ENCODE assay signal across 8 cellular contexts in the genomic region with DNA sequence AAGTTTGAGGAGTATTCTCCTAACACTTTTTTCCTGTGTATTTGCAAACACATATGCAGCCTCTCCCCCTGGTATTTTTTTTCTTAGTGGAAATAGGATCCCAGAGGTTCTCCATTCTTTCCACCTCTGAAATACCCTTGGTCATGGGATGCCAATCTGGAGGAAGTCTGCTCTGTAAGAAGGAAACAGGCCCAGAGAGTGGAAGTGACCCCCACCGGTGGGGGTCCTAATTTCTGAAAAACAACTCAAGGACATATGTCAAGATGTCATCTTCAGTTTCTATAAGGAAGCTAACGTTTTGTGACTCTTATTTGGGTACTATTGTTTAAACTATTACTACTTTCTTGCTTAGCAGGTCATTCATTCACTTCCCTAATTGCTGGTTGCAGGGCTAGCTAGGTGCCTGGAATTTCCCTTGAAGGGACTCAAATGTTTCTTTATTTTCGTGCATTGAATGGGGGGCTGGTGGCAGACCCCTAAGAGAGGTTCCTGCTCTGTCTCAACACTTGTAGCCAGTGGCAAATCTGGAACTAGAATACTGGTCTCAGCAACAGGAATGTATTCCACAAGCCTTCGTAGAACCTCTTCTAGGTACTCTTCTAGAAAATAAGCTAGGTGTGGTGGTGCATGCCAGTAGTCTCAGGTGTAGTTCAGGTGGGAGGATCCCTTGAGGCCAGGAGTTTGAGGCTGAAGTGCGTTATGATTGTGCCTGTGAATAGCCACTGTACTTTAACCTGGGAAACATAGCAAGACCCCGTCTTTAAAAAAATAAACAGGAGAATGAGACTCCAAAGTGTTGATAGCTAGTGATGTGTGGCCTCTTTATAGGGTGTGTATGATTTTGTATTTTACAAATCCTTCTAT. TPM values are rescaled to one million over a fixed set of nuclear protein-coding genes. Genes with fewer than 3 reads are reported as not detected.
DNase-seq lines count a peak whose midpoint lies in the region; ATAC-seq, FAIRE-seq and TF ChIP-seq lines count a peak whose summit lies in the region.

No MANE protein-coding gene starts in this region.

- no peak overlapping the region for H3K27ac ChIP-seq in Karpas-422 (ENCODE audit: low read length)
- peak overlapping the region; percentile 97 for H3K27ac ChIP-seq in colonic mucosa
- H3K27ac ChIP-seq in pancreas = peak overlapping the region; percentile 90 to 98 (median 96)

- peak overlapping the region; percentile 81 for H3K4me2 ChIP-seq in Karpas-422 (ENCODE audit: low read depth, low read length, poor library complexity, severe bottlenecking)

- ATAC-seq in pancreas (no peak), HG02973 (IDR thresholded peaks at IDR 0.05; ENCODE audit: unreplicated experiment) (no peak), HG03280 (IDR thresholded peaks at IDR 0.05; ENCODE audit: unreplicated experiment) (no peak)

- no peak for FAIRE-seq in pancreas (lab: Jason Lieb, UNC)

- intact Hi-C loops in colonic mucosa (cut with DNase I) (no loop called here), pancreas (cut with DNase I) (no loop called here)

- no peak for TF ChIP-seq CTCF in colonic mucosa (IDR thresholded peaks at IDR 0.05)
- no peak for TF ChIP-seq CTCF in pancreas (IDR thresholded peaks at IDR 0.05)

- no peaks in the 10 kb centered on the region for H3K9me2 ChIP-seq in Karpas-422 (replicated peaks; ENCODE audit: insufficient read depth, low read length)

- peaks cover 10% of the 10 kb centered on the region for H3K36me3 ChIP-seq in Karpas-422 (ENCODE audit: insufficient read depth, low read length)
- H3K36me3 ChIP-seq in colonic mucosa = no peaks in the 10 kb centered on the region
- peaks cover 0 to 11% (median 9%) of the 10 kb centered on the region in 3 donors for H3K36me3 ChIP-seq in pancreas

- H3K4me1 ChIP-seq in Karpas-422 (ENCODE audit: low read length) = peaks cover 33% of the 10 kb centered on the region
- peaks cover 19% of the 10 kb centered on the region for H3K4me1 ChIP-seq in colonic mucosa
- H3K4me1 ChIP-seq in pancreas = peaks cover 20 to 51% (median 31%) of the 10 kb centered on the region in 3 donors

- H3K79me2 ChIP-seq in Karpas-422 (ENCODE audit: low read length) = no peaks in the 10 kb centered on the region

- no peak overlapping the region for H2AFZ ChIP-seq in Karpas-422 (ENCODE audit: low read length)

- DNase-seq in DMS53 treated with DMSO at 0.1 percent for 48 hours (lab: John Stamatoyannopoulos, UW; ENCODE audit: unreplicated experiment) = peak; percentile 56
- no peak for DNase-seq in Karpas-422
- DNase-seq in colonic mucosa = peak; percentile 73
- DNase-seq in pancreas = no peak
- DNase-seq in COLO668 (lab: John Stamatoyannopoulos, UW; ENCODE audit: unreplicated experiment) = no peak
- no peak for DNase-seq in SHP77 treated with DMSO at 0.1 percent for 48 hours (lab: John Stamatoyannopoulos, UW)

- peaks cover 19% of the 10 kb centered on the region; the same call in 1 of the 2 replicates for H4K20me1 ChIP-seq in Karpas-422 (ENCODE audit: insufficient read depth, low read depth, low read length)

- H3K27me3 ChIP-seq in Karpas-422 (ENCODE audit: low read length) = no peaks in the 10 kb centered on the region
- no peaks in the 10 kb centered on the region for H3K27me3 ChIP-seq in colonic mucosa
- no peaks in the 10 kb centered on the region for H3K27me3 ChIP-seq in pancreas

- WGBS in pancreas, 2 donors = 24 to 25% methylated on average over 6 of the region's 6 CpGs

- H3K4me3 ChIP-seq in Karpas-422 (ENCODE audit: low read length) (no peak overlapping the region), colonic mucosa (no peak overlapping the region), pancreas (no peak overlapping the region)

- H3K9ac ChIP-seq in Karpas-422 (ENCODE audit: low read length) = no peak overlapping the region
- peak overlapping the region in 1 of 2 donors; percentile 77 for H3K9ac ChIP-seq in colonic mucosa (ENCODE audit: low read depth in 2 of 2, low read length in 2 of 2)

- no peaks in the 10 kb centered on the region for H3K9me3 ChIP-seq in Karpas-422 (ENCODE audit: low read length)
- no peaks in the 10 kb centered on the region for H3K9me3 ChIP-seq in colonic mucosa
- no peaks in the 10 kb centered on the region for H3K9me3 ChIP-seq in pancreas

RNA-seq across cellular contexts. Expression of gene ZNF775, which starts 1.8 kb away (rescaled TPM):
- 1.5 and 4.7 TPM in 2 replicates for total RNA-seq in Karpas-422 (2014; rRNA removed; shearing (Covaris generic); ENCODE audit: low replicate concordance)
- total RNA-seq in colonic mucosa (10 to 100 TPM; 11.0 to 11.3 TPM), pancreas (1 to 10 TPM; 2.0 to 3.9 (median 2.8) TPM)
- polyA plus RNA-seq in pancreas = 1 to 10 TPM; 3.2 to 7.4 TPM

RNA-seq across cellular contexts. Expression of gene REPIN1, which starts 8.7 kb away (rescaled TPM):
- 53.3 and 98.4 TPM in 2 replicates for total RNA-seq in Karpas-422 (2014; rRNA removed; shearing (Covaris generic); ENCODE audit: low replicate concordance)
- total RNA-seq in colonic mucosa (100 to 1,000 TPM; 189 to 304 TPM), pancreas (10 to 100 TPM; 48.1 to 76.3 (median 63.2) TPM)
- polyA plus RNA-seq in pancreas = 10 to 100 TPM; 57.5 to 78.8 TPM

RNA-seq across cellular contexts. Expression of gene RARRES2, which starts 35.9 kb away (rescaled TPM):
- not detected in 2 replicates for total RNA-seq in Karpas-422 (2014; rRNA removed; shearing (Covaris generic); ENCODE audit: low replicate concordance)
- 100 to 1,000 TPM in 1 of 2 donors, 10 to 100 TPM in 1; 86.7 to 122 TPM for total RNA-seq in colonic mucosa
- 100 to 1,000 TPM; 125 to 408 (median 236) TPM for total RNA-seq in pancreas
- polyA plus RNA-seq in pancreas = 100 to 1,000 TPM; 184 to 246 TPM

RNA-seq across cellular contexts. Expression of gene ACTR3C, which starts 54.0 kb away (rescaled TPM):
- 0.48 and 13.8 TPM in 2 replicates for total RNA-seq in Karpas-422 (2014; rRNA removed; shearing (Covaris generic); ENCODE audit: low replicate concordance)
- total RNA-seq in colonic mucosa (10 to 100 TPM; 17.6 to 29.6 TPM), pancreas (10 to 100 TPM; 12.3 to 26.5 (median 17.7) TPM)
- 10 to 100 TPM in 1 of 2 donors, 1 to 10 TPM in 1; 9.0 to 10.9 TPM for polyA plus RNA-seq in pancreas

RNA-seq across cellular contexts. Expression of gene LRRC61, which starts 54.2 kb away (rescaled TPM):
- 4.1 and 16.5 TPM in 2 replicates for total RNA-seq in Karpas-422 (2014; rRNA removed; shearing (Covaris generic); ENCODE audit: low replicate concordance)
- total RNA-seq in colonic mucosa = 10 to 100 TPM; 11.4 to 15.1 TPM
- total RNA-seq in pancreas = 10 to 100 TPM in 1 of 6 donors, 1 to 10 TPM in 5; 7.1 to 10.3 (median 8.8) TPM
- polyA plus RNA-seq in pancreas = 10 to 100 TPM in 1 of 2 donors, 1 to 10 TPM in 1; 7.1 to 11.2 TPM

Comparison
In these comparisons a context has a peak if more than half of its experiments do, and no peak if none do; other contexts are left out.
1. DNase-seq: peak in DMS53 treated with DMSO at 0.1 percent for 48 hours (single experiment) and colonic mucosa (single experiment); none in Karpas-422 (single experiment), pancreas (0 of 6), COLO668 (single experiment) and SHP77 treated with DMSO at 0.1 percent for 48 hours (single experiment).
2. RNA of gene RARRES2, which starts 35.9 kb away (total RNA-seq): 125 to 408 TPM in pancreas and 86.7 to 122 TPM in colonic mucosa; not detected in Karpas-422; every median in the first group is over 10 times any median in the second.